14 cellular contexts compared by ENCODE assay signal in the genomic region with DNA sequence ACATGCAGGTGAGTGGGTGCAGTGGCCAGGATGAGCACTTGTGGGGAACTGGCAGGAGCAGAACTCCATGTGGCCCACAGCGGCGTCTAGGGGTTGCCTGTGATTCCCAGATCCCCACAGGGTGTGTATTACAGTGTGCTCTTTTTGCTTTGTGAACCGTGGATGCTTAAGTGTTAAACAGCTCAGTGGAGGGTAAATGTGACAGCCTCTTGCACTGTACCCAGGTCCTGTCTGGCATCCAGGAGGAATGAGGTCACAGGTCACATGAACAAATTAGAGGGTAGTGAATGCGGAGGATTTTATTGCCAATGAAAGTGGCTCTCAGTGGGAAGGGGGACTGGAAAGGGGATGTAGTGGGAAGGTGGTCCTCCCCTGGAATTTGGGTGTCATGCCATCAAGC.
A peak's percentile ranks its signal among the peaks of the same experiment; 100 is the strongest.
DNase-seq lines count a peak whose midpoint lies in the region; ATAC-seq, FAIRE-seq and TF ChIP-seq lines count a peak whose summit lies in the region.
"Had no signal": no experiment of that assay in that cellular context is flagged by ENCODE, and none has a peak within 500 bp of the region (broad histone marks: within the 10 kb centered on the region; RNA-seq: fewer than 3 reads in every experiment).

No MANE protein-coding gene starts in this region.

- H4K8ac ChIP-seq in IMR-90 (ENCODE audit: low read depth in 2 of 2, low read length in 2 of 2) (no peak overlapping the region), H1 (ENCODE audit: extremely low read depth, insufficient read depth, low read length) (no peak overlapping the region)

- peaks cover 2% of the 10 kb centered on the region; the same call in 1 of the 2 replicates for H3K9me3 ChIP-seq in IMR-90 (ENCODE audit: control insufficient read depth, insufficient read depth, low read length)
- H3K9me3 ChIP-seq in H1 (ENCODE audit: insufficient read depth in 2 of 2, low read depth in 1 of 2, low read length in 1 of 2), result no peaks in the 10 kb centered on the region; a peak in 1 of 4 replicates
- no peaks in the 10 kb centered on the region for H3K9me3 ChIP-seq in ascending aorta
- H3K9me3 ChIP-seq: BLaER1 treated with 17β-estradiol and CSF1 and Interleukin-3, amounts not matched to agents 10 nM and 100 nM had no signal

- dilution Hi-C loops in IMR-90 (cut with HindIII; ENCODE audit: low sequenced_read_pairs, unreplicated experiment), result no loop called here

- TF ChIP-seq RAD21 in IMR-90 (IDR thresholded peaks at IDR 0.05; ENCODE audit: low read length) (no peak), H1 (IDR thresholded peaks at IDR 0.05 in 1 of 2, conservative IDR thresholded peaks at IDR 0.05 in 1 of 2; ENCODE audit: low read depth in 2 of 2, low read length in 2 of 2) (no peak)

- H4K20me1 ChIP-seq in IMR-90 (ENCODE audit: insufficient read depth, low read length) (no peaks in the 10 kb centered on the region), H1 (replicated peaks in 1 of 2; ENCODE audit: control insufficient read depth in 1 of 2, insufficient read depth in 2 of 2, low read length in 2 of 2) (no peaks in the 10 kb centered on the region)
- H4K20me1 ChIP-seq: BLaER1 treated with 17β-estradiol and CSF1 and Interleukin-3, amounts not matched to agents 10 nM and 100 nM had no signal

- H2BK15ac ChIP-seq in IMR-90 (ENCODE audit: low read depth, low read length) (no peak overlapping the region), H1 (ENCODE audit: low read length) (no peak overlapping the region)

- H3K4me1 Mint-ChIP-seq in stimulated activated memory B cell treated with anti-CD40 and anti-IgM and Interleukin-4, amounts not matched to agents 10 μg/mL and 1 μg/mL and 100 μg/mL, for 72 hours, result no peaks in the 10 kb centered on the region
- H3K4me1 Mint-ChIP-seq: CD4-positive, CD25-positive, alpha-beta regulatory T cell had no signal

- peak overlapping the region; percentile 35; the same call in 1 of the 2 replicates for H3K4ac ChIP-seq in IMR-90 (ENCODE audit: low read depth, low read length)
- H3K4ac ChIP-seq in H1 (replicated peaks; ENCODE audit: insufficient read length, low read depth, low read length), result no peak overlapping the region

- peak overlapping the region; percentile 12; the same call in 1 of the 2 replicates for H3K56ac ChIP-seq in IMR-90 (ENCODE audit: extremely low read depth, insufficient read depth, low read length)
- H3K56ac ChIP-seq in H1 (replicated peaks; ENCODE audit: insufficient read length, low read depth, low read length), result no peak overlapping the region

- H3K14ac ChIP-seq in IMR-90 (replicated peaks; ENCODE audit: low read depth, low read length) (no peak overlapping the region), H1 (ENCODE audit: insufficient read length) (no peak overlapping the region)

- no peak overlapping the region for H2BK5ac ChIP-seq in IMR-90 (ENCODE audit: low read depth, low read length, poor library complexity, severe bottlenecking)
- no peak overlapping the region for H2BK5ac ChIP-seq in H1 (ENCODE audit: low read depth, low read length)

- CTCF ChIA-PET in IMR-90 (lab: Yijun Ruan, JAX), result no interaction called here
- CTCF ChIA-PET in H1 (lab: Charles Lee; ENCODE audit: partially characterized antibody), result interaction anchor here (0.7 to 1.4 kb wide), 3 partner anchors 11 to 96 kb away, joined by 3 read pairs; no protein-coding TSS in a partner anchor

- H4K91ac ChIP-seq in IMR-90 (ENCODE audit: insufficient read depth, low read depth, low read length) (peak overlapping the region; percentile 45), H1 (replicated peaks; ENCODE audit: insufficient read length, low read length) (peak overlapping the region; percentile 73)

- no peaks in the 10 kb centered on the region for H3K27me3 Mint-ChIP-seq in stimulated activated memory B cell treated with anti-CD40 and anti-IgM and Interleukin-4, amounts not matched to agents 10 μg/mL and 1 μg/mL and 100 μg/mL, for 72 hours
- H3K27me3 Mint-ChIP-seq: CD4-positive, CD25-positive, alpha-beta regulatory T cell had no signal

- no peaks in the 10 kb centered on the region for H3K36me3 ChIP-seq in IMR-90 (ENCODE audit: control insufficient read depth, insufficient read depth, low read length)
- no peaks in the 10 kb centered on the region for H3K36me3 ChIP-seq in H1 (ENCODE audit: control insufficient read depth in 2 of 4, insufficient read depth in 4 of 4, low read length in 3 of 4)
- no peaks in the 10 kb centered on the region for H3K36me3 ChIP-seq in ascending aorta
- H3K36me3 ChIP-seq: BLaER1 treated with 17β-estradiol and CSF1 and Interleukin-3, amounts not matched to agents 10 nM and 100 nM had no signal

- H3K4me2 ChIP-seq in IMR-90 (ENCODE audit: low read depth, low read length) (no peak overlapping the region), H1 (ENCODE audit: insufficient read depth in 1 of 2, low read depth in 2 of 2, low read length in 2 of 2) (no peak overlapping the region)
- H3K4me2 ChIP-seq: BLaER1 treated with 17β-estradiol and CSF1 and Interleukin-3, amounts not matched to agents 10 nM and 100 nM had no signal

- H3K9me1 ChIP-seq in IMR-90 (ENCODE audit: insufficient read depth, low read length), result no peaks in the 10 kb centered on the region

- no peak for ATAC-seq in IMR-90 (ENCODE audit: low read depth)
- peak; percentile 27 for ATAC-seq in stimulated activated memory B cell treated with anti-CD40 and anti-IgM and Interleukin-4, amounts not matched to agents 10 μg/mL and 1 μg/mL and 100 μg/mL, for 72 hours
- no peak for ATAC-seq in HG02852 (IDR thresholded peaks at IDR 0.05; ENCODE audit: unreplicated experiment)
- ATAC-seq in HG02798 (IDR thresholded peaks at IDR 0.05; ENCODE audit: poor library complexity, unreplicated experiment), result no peak
- ATAC-seq: HCT116, HepG2 had no signal

- 100% methylated on average over 1 of the region's 4 CpGs; no CpG with 5 or more reads in 1 of the 2 experiments for WGBS in IMR-90 (ENCODE audit: extremely low coverage in 2 of 2, insufficient read length in 1 of 2), 2 experiments
- 88% methylated on average over 4 of the region's 4 CpGs; no CpG with 5 or more reads in 1 of the 2 experiments for WGBS in H1 (ENCODE audit: extremely low coverage in 1 of 2, insufficient coverage in 1 of 2, insufficient read length in 1 of 2, insufficient replicate concordance in 2 of 2, low coverage in 1 of 2, low lambda C conversion rate in 2 of 2, missing lambda C conversion rate in 1 of 2), 2 experiments

- H3K27me3 ChIP-seq in IMR-90 (ENCODE audit: control insufficient read depth, insufficient read depth, low read length), result no peaks in the 10 kb centered on the region
- H3K27me3 ChIP-seq in H1 (replicated peaks in 1 of 4; ENCODE audit: control insufficient read depth in 3 of 4, extremely low read depth in 1 of 4, insufficient read depth in 3 of 4, low read length in 3 of 4), result no peaks in the 10 kb centered on the region
- H3K27me3 ChIP-seq in ascending aorta, result no peaks in the 10 kb centered on the region
- H3K27me3 ChIP-seq: BLaER1 treated with 17β-estradiol and CSF1 and Interleukin-3, amounts not matched to agents 10 nM and 100 nM had no signal

- peak; percentile 76 for DNase-seq in G401 (ENCODE audit: low spot score)
- DNase-seq in IMR-90, result no peak
- DNase-seq in H1 (ENCODE audit: low read depth in 1 of 2, low spot score in 2 of 2), result no peak
- DNase-seq in ascending aorta (ENCODE audit: low spot score in 2 of 2), result no peak
- DNase-seq: ACHN; CD4-positive, CD25-positive, alpha-beta regulatory T cell; DMS53 had no signal

- H3K4me1 ChIP-seq in IMR-90 (ENCODE audit: control insufficient read depth, insufficient read depth, low read length) (no peaks in the 10 kb centered on the region; the same call in 1 of the 2 replicates), H1 (replicated peaks in 1 of 4; ENCODE audit: control insufficient read depth in 3 of 4, insufficient read depth in 4 of 4, low read length in 3 of 4) (peaks cover 0 to 2% (median under 1%) of the 10 kb centered on the region in 4 experiments; a peak in 1 of 7 replicates), ascending aorta (no peaks in the 10 kb centered on the region)
- H3K4me1 ChIP-seq: BLaER1 treated with 17β-estradiol and CSF1 and Interleukin-3, amounts not matched to agents 10 nM and 100 nM had no signal

- H2BK20ac ChIP-seq in IMR-90 (ENCODE audit: low read depth, low read length) (no peak overlapping the region), H1 (ENCODE audit: low read length) (no peak overlapping the region; the same call in 1 of the 2 replicates)

- FAIRE-seq in H1 (lab: Jason Lieb, UNC), result no peak
- FAIRE-seq: HepG2, HTR-8/SVneo had no signal

- peak overlapping the region; percentile 68; the same call in 1 of the 2 replicates for H2AK5ac ChIP-seq in IMR-90 (ENCODE audit: low read depth, low read length)
- no peak overlapping the region for H2AK5ac ChIP-seq in H1 (ENCODE audit: low read depth, low read length)

- H2BK120ac ChIP-seq in IMR-90 (ENCODE audit: low read depth, low read length) (0 out of 2 replicates have a peak overlapping the region, but pooled peaks have one; percentile 8), H1 (replicated peaks; ENCODE audit: low read depth, low read length) (no peak overlapping the region)

- H3K4me3 Mint-ChIP-seq in stimulated activated memory B cell treated with anti-CD40 and anti-IgM and Interleukin-4, amounts not matched to agents 10 μg/mL and 1 μg/mL and 100 μg/mL, for 72 hours, result no peak overlapping the region
- H3K4me3 Mint-ChIP-seq: CD4-positive, CD25-positive, alpha-beta regulatory T cell had no signal

- H4K5ac ChIP-seq in IMR-90 (ENCODE audit: low read depth, low read length) (0 out of 2 replicates have a peak overlapping the region, but pooled peaks have one; percentile 2), H1 (ENCODE audit: insufficient read length, low read depth, low read length) (no peak overlapping the region)

- intact Hi-C loops in IMR-90 (cut with micrococcal nuclease) (no loop called here), ascending aorta (cut with DNase I) (no loop called here)

- POLR2A ChIA-PET in IMR-90 (lab: Charles Lee; ENCODE audit: unreplicated experiment) (no interaction called here), H1 (lab: Charles Lee; ENCODE audit: partially characterized antibody) (no interaction called here)

- H3K27ac ChIP-seq in IMR-90 (ENCODE audit: insufficient read depth, low read length), result no peak overlapping the region
- no peak overlapping the region for H3K27ac ChIP-seq in H1 (ENCODE audit: low read depth, low read length)
- no peak overlapping the region for H3K27ac ChIP-seq in ascending aorta
- H3K27ac ChIP-seq: BLaER1 treated with 17β-estradiol and CSF1 and Interleukin-3, amounts not matched to agents 10 nM and 100 nM had no signal

- H3K36me3 Mint-ChIP-seq in stimulated activated memory B cell treated with anti-CD40 and anti-IgM and Interleukin-4, amounts not matched to agents 10 μg/mL and 1 μg/mL and 100 μg/mL, for 72 hours, result no peaks in the 10 kb centered on the region
- H3K36me3 Mint-ChIP-seq: CD4-positive, CD25-positive, alpha-beta regulatory T cell had no signal

- H3K23me2 ChIP-seq in H1 (ENCODE audit: low read depth, low read length), result no peaks in the 10 kb centered on the region

- no peak overlapping the region for H2BK12ac ChIP-seq in H1 (ENCODE audit: low read depth, low read length)

- TF ChIP-seq CTCF in IMR-90 (conservative IDR thresholded peaks at IDR 0.05; ENCODE audit: low read depth, low read length) (no peak), H1 (IDR thresholded peaks at IDR 0.05; ENCODE audit: control extremely low read depth in 1 of 3, insufficient read depth in 1 of 3, low read depth in 1 of 3, low read length in 3 of 3) (no peak), ascending aorta (IDR thresholded peaks at IDR 0.05) (no peak)

- no peak overlapping the region for H3K27ac Mint-ChIP-seq in stimulated activated memory B cell treated with anti-CD40 and anti-IgM and Interleukin-4, amounts not matched to agents 10 μg/mL and 1 μg/mL and 100 μg/mL, for 72 hours
- H3K27ac Mint-ChIP-seq: CD4-positive, CD25-positive, alpha-beta regulatory T cell had no signal

- BruUV-seq in IMR-90 (replicated peaks; lab: Mats Ljungman, UMichigan), result no TSS peak

- H3K9me3 Mint-ChIP-seq in stimulated activated memory B cell treated with anti-CD40 and anti-IgM and Interleukin-4, amounts not matched to agents 10 μg/mL and 1 μg/mL and 100 μg/mL, for 72 hours, result no peaks in the 10 kb centered on the region

- H3K23ac ChIP-seq in IMR-90 (ENCODE audit: low read depth, low read length), result no peak overlapping the region
- H3K23ac ChIP-seq in H1 (ENCODE audit: insufficient read length), result no peak overlapping the region

- TF ChIP-seq POLR2A in IMR-90 (IDR thresholded peaks at IDR 0.05; ENCODE audit: low read depth, low read length), result no peak
- no peak for TF ChIP-seq POLR2A in H1 (IDR thresholded peaks at IDR 0.05; ENCODE audit: control extremely low read depth in 1 of 2, low read depth in 2 of 2, low read length in 2 of 2)

- no peak overlapping the region for H3K9ac ChIP-seq in IMR-90 (ENCODE audit: low read depth, low read length)
- H3K9ac ChIP-seq in H1 (replicated peaks in 1 of 4; ENCODE audit: extremely low read depth in 1 of 4, low read depth in 3 of 4, low read length in 3 of 4), result no peak overlapping the region
- H3K9ac ChIP-seq: BLaER1 treated with 17β-estradiol and CSF1 and Interleukin-3, amounts not matched to agents 10 nM and 100 nM had no signal

- no peaks in the 10 kb centered on the region for H3K79me2 ChIP-seq in H1 (ENCODE audit: control insufficient read depth in 1 of 2, insufficient read depth in 2 of 2, low read length in 2 of 2)

- in situ Hi-C loops in G401 (cut with HindIII; ENCODE audit: low sequenced_read_pairs) (no loop called here), IMR-90 (cut with MboI; ENCODE audit: low sequenced_read_pairs) (no loop called here)

- H3K4me3 ChIP-seq in IMR-90 (ENCODE audit: insufficient read depth, low read depth, low read length) (no peak overlapping the region), H1 (ENCODE audit: extremely low read depth in 1 of 4, insufficient read depth in 2 of 4, low read depth in 3 of 4, low read length in 4 of 4) (no peak overlapping the region), ascending aorta (no peak overlapping the region)
- H3K4me3 ChIP-seq: BLaER1 treated with 17β-estradiol and CSF1 and Interleukin-3, amounts not matched to agents 10 nM and 100 nM had no signal

- 0 out of 2 replicates have a peak overlapping the region, but pooled peaks have one; percentile 9 for H3K18ac ChIP-seq in IMR-90 (ENCODE audit: low read depth, low read length)
- H3K18ac ChIP-seq in H1 (ENCODE audit: extremely low read depth, low read length), result no peak overlapping the region

- H3K79me1 ChIP-seq in IMR-90 (ENCODE audit: low read depth in 1 of 2, low read length in 2 of 2), result no peaks in the 10 kb centered on the region
- no peaks in the 10 kb centered on the region for H3K79me1 ChIP-seq in H1 (ENCODE audit: low read depth, low read length)

- peak overlapping the region; percentile 50 for H2AK9ac ChIP-seq in IMR-90 (replicated peaks; ENCODE audit: low read depth, low read length, poor library complexity)

- no peak for TF ChIP-seq EP300 in H1 (IDR thresholded peaks at IDR 0.05; ENCODE audit: borderline replicate concordance in 1 of 2, low read depth in 2 of 2, low read length in 2 of 2)

- peak overlapping the region; percentile 48 for H2AFZ ChIP-seq in IMR-90 (replicated peaks; ENCODE audit: low read length, poor library complexity)
- H2AFZ ChIP-seq in H1 (ENCODE audit: low read length), result no peak overlapping the region
